In the genomic region with DNA sequence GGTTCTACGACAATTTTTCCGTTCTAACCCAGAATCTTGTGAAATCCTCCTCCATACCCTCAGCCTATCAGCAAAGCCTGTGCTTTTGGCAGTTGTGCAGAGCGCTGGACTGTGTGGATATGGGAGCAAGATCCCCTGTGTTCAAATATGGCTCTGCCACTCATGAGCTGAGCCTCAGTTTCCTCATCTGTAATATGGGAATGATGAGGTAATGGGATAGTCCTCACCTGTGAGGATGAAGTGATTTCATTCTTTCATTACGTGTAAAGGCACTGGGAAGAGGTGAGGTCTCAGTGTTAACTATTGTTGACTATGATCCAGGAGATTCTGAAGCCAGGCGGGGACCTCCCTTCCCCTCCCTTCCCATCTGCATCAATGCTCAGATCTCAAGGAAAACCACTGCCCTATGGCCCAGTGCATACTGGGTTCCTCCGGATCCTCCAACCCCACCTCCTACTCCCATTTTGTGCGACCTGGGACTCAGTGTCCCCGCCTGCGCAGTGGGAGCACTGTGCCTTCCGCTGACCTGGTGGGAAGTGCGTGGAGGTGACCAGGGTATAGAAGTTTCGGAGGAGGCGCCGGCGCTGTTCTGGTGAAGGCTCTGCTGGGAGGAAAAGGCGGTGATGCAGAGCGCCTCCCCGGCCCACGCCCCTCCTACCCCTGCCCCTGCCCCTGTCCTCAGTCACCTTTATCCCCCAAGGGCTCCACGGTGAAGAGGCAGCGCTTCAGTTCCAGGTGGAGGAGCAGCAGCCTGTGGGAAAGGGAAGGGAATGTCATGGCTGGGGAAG, we compare ENCODE assay signal across 1 cellular context.
TF ChIP-seq lines count a peak whose summit lies in the region.

No MANE protein-coding gene starts in this region.

TF ChIP-seq in H1, 55 proteins besides CTCF, POLR2A, EP300 and RAD21:
- no peak for TF ChIP-seq BACH1 (IDR thresholded peaks at IDR 0.05; ENCODE audit: low read length)
